In genomic region chr12:29796823-29797263, GRCh38 we compare ENCODE assay signal across 9 cellular contexts. TPM values are rescaled to one million over a fixed set of nuclear protein-coding genes. Genes with fewer than 3 reads are reported as not detected.
A peak's percentile ranks its signal among the peaks of the same experiment; 100 is the strongest.
DNase-seq lines count a peak whose midpoint lies in the region; ATAC-seq, FAIRE-seq and TF ChIP-seq lines count a peak whose summit lies in the region.
"Had no signal": no experiment of that assay in that cellular context is flagged by ENCODE, and none has a peak within 500 bp of the region (broad histone marks: within the 10 kb centered on the region; RNA-seq: fewer than 3 reads in every experiment).

No MANE protein-coding gene starts in this region.

- no peak overlapping the region for H3K4me3 ChIP-seq in fibroblast of the aortic adventitia (ENCODE audit: low read depth, low read length)
- no peak overlapping the region for H3K4me3 ChIP-seq in pancreas

- no peaks in the 10 kb centered on the region for H3K9me3 ChIP-seq in pancreas

- no TSS peak for BruUV-seq in Calu3 (replicated peaks; lab: Mats Ljungman, UMichigan)

- H3K36me3 ChIP-seq in pancreas, result no peaks in the 10 kb centered on the region

- no peak overlapping the region for H3K4me3 Mint-ChIP-seq in Calu3 (ENCODE audit: low read depth, unreplicated experiment)
- H3K4me3 Mint-ChIP-seq: activated naive CD4-positive, alpha-beta T cell treated with anti-CD3 and anti-CD28 coated beads for 36 hours had no signal

- H3K27me3 ChIP-seq in pancreas, result peaks cover 0 to 3% (median 0%) of the 10 kb centered on the region in 4 donors

- peaks cover 13% of the 10 kb centered on the region for H3K27me3 Mint-ChIP-seq in Calu3 (ENCODE audit: unreplicated experiment)

- WGBS in pancreas, 2 donors, result 26% methylated on average over 6 of the region's 6 CpGs

- peaks cover 16% of the 10 kb centered on the region for H3K4me1 Mint-ChIP-seq in Calu3 (ENCODE audit: low read depth, unreplicated experiment)

- CTCF ChIA-PET in Calu3 (lab: Charles Lee), result no interaction called here

- H3K36me3 Mint-ChIP-seq in Calu3 (ENCODE audit: insufficient read depth, unreplicated experiment), result no peaks in the 10 kb centered on the region

- FAIRE-seq in RCC 7860 (lab: Jason Lieb, UNC) (no peak), pancreas (lab: Jason Lieb, UNC) (peak; percentile 9)

- H3K27ac ChIP-seq in pancreas, result no peak overlapping the region

- peak in 2 of 4 donors; percentile 57 to 63 for ATAC-seq in pancreas

- H3K27ac Mint-ChIP-seq in Calu3 (ENCODE audit: unreplicated experiment), result peak overlapping the region; percentile 27
- H3K27ac Mint-ChIP-seq: activated naive CD4-positive, alpha-beta T cell treated with anti-CD3 and anti-CD28 coated beads for 36 hours had no signal

- TF ChIP-seq CTCF in Calu3 (IDR thresholded peaks at IDR 0.05; ENCODE audit: unreplicated experiment) (no peak), fibroblast of the aortic adventitia (IDR thresholded peaks at IDR 0.05; ENCODE audit: insufficient read depth, low read length) (no peak), pancreas (IDR thresholded peaks at IDR 0.05) (no peak)

- H3K4me1 ChIP-seq in pancreas, result no peaks in the 10 kb centered on the region

- DNase-seq in Calu3 (peak; percentile 14), RCC 7860 (ENCODE audit: low spot score) (peak; percentile 12), fibroblast of the aortic adventitia (ENCODE audit: low read depth) (peak; percentile 94), pancreas (peak in 1 of 6 donors; percentile 13), cortex of kidney (lab: John Stamatoyannopoulos, UW) (no peak), NCI-H82 (lab: John Stamatoyannopoulos, UW) (no peak)
- DNase-seq in stimulated activated naive CD4-positive, alpha-beta T cell treated with Interleukin-2 at 50 U/mL for 16 hours (lab: John Stamatoyannopoulos, UW), result no peak
- DNase-seq in activated T-cell treated with anti-CD3 and anti-CD28 coated beads, Interleukin-2, amount 50 U/mL, for 1 hour, result no peak
- DNase-seq: activated naive CD4-positive, alpha-beta T cell treated with anti-CD3 and anti-CD28 coated beads for 36 hours had no signal

- intact Hi-C loops in Calu3 (cut with micrococcal nuclease; ENCODE audit: unreplicated experiment), result no loop called here
- intact Hi-C loops in pancreas (cut with DNase I), result no loop called here

- H3K9me3 Mint-ChIP-seq in Calu3 (ENCODE audit: low read depth, unreplicated experiment), result no peaks in the 10 kb centered on the region

RNA-seq across cellular contexts. Expression of gene TMTC1, which starts 13.1 kb away (rescaled TPM):
- total RNA-seq in Calu3 (2022) (0.17 and 0.24 TPM in 2 replicates), fibroblast of the aortic adventitia (ENCODE audit: low replicate concordance) (12.8 and 54.9 TPM in 2 replicates), pancreas (1 to 10 TPM; 1.4 to 5.1 (median 3.0) TPM)
- 1 to 10 TPM; 1.2 to 1.9 TPM for polyA plus RNA-seq in pancreas
- total RNA-seq: activated naive CD4-positive, alpha-beta T cell treated with anti-CD3 and anti-CD28 coated beads for 36 hours had no signal

Comparison
In these comparisons a context has a peak if more than half of its experiments do, and no peak if none do; other contexts are left out.
1. DNase-seq: peak in Calu3 (single experiment), RCC 7860 (single experiment) and fibroblast of the aortic adventitia (single experiment); none in stimulated activated naive CD4-positive, alpha-beta T cell treated with Interleukin-2 at 50 U/mL for 16 hours (single experiment), cortex of kidney (single experiment), activated T-cell treated with anti-CD3 and anti-CD28 coated beads, Interleukin-2, amount 50 U/mL, for 1 hour (single experiment) and NCI-H82 (single experiment).